Comparison of ENCODE assay signal across 1 cellular context in the genomic region with DNA sequence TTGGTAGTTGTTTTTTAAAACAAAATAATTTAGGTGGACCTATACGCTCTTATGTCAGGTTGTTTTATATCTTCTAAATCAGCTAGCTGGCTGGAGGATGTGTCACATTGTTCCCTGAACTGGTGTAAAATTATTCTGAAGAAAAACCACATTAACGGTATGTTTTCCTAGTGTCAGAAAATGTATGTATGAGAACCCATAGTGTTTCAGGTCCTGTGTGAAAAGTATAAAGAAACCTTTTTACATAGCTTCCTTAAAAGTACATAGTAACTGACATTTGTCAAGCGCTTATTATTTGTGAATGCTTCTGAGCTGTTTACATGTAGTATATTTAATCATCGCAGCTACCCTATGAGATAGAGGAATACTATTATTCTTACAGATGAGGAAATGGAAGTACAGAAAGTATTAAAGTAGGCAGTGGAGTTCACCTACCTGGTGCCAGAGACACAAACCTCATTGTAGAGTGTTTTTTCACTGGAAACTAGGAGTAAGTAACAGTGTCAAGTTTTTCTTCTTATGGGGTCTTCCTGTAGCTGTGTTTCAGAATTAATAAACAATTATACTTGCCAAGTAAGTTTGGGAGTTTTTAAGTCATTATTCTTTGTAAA.
TF ChIP-seq lines count a peak whose summit lies in the region.

No MANE protein-coding gene starts in this region.

TF ChIP-seq in HepG2, 621 proteins besides CTCF, POLR2A, EP300 and RAD21:
- no peak for TF ChIP-seq SNAI1 (CRISPR knock-in tag; IDR thresholded peaks at IDR 0.05; ENCODE audit: borderline replicate concordance)
- TF ChIP-seq FOXC1 (CRISPR knock-in tag; IDR thresholded peaks at IDR 0.05; ENCODE audit: borderline replicate concordance) = no peak
- TF ChIP-seq NFIB (CRISPR knock-in tag; IDR thresholded peaks at IDR 0.05; ENCODE audit: borderline replicate concordance) = no peak
- no peak for TF ChIP-seq ZNF333 (CRISPR knock-in tag; IDR thresholded peaks at IDR 0.05; ENCODE audit: borderline replicate concordance)
- TF ChIP-seq TRIM24 (CRISPR knock-in tag; IDR thresholded peaks at IDR 0.05) = no peak
- TF ChIP-seq ZNF326 (CRISPR knock-in tag; IDR thresholded peaks at IDR 0.05; ENCODE audit: borderline replicate concordance) = no peak
- no peak for TF ChIP-seq ZNF343 (CRISPR knock-in tag; IDR thresholded peaks at IDR 0.05)
- TF ChIP-seq U2AF1 (optimal IDR thresholded peaks at IDR 0.05; ENCODE audit: low read depth, low read length) = no peak
- TF ChIP-seq, protein P1, sequence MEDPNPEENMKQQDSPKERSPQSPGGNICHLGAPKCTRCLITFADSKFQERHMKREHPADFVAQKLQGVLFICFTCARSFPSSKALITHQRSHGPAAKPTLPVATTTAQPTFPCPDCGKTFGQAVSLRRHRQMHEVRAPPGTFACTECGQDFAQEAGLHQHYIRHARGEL (CRISPR knock-in tag; IDR thresholded peaks at IDR 0.05) = no peak
- no peak for TF ChIP-seq ZNF777 (CRISPR knock-in tag; IDR thresholded peaks at IDR 0.05)
- no peak for TF ChIP-seq ZNF180 (CRISPR knock-in tag; IDR thresholded peaks at IDR 0.05; ENCODE audit: borderline replicate concordance, low read depth)
- TF ChIP-seq TCF7 (IDR thresholded peaks at IDR 0.05; ENCODE audit: low read depth) = no peak
- TF ChIP-seq ZFX (CRISPR knock-in tag; IDR thresholded peaks at IDR 0.05; ENCODE audit: low read depth) = no peak
- no peak for TF ChIP-seq SUZ12 (IDR thresholded peaks at IDR 0.05; ENCODE audit: low read depth, low read length)
- TF ChIP-seq SRY (CRISPR knock-in tag; IDR thresholded peaks at IDR 0.05) = no peak
- TF ChIP-seq KDM6A (CRISPR knock-in tag; IDR thresholded peaks at IDR 0.05; ENCODE audit: low read depth) = no peak
- no peak for TF ChIP-seq IKZF4 (CRISPR knock-in tag; IDR thresholded peaks at IDR 0.05; ENCODE audit: borderline replicate concordance, low read depth, not compliant biosample characterization)
- TF ChIP-seq ZNF121 (CRISPR knock-in tag; IDR thresholded peaks at IDR 0.05) = no peak
- no peak for TF ChIP-seq AHR (CRISPR knock-in tag; IDR thresholded peaks at IDR 0.05)
TF ChIP-seq in HepG2: peak in this region for 0.
